In the genomic region with DNA sequence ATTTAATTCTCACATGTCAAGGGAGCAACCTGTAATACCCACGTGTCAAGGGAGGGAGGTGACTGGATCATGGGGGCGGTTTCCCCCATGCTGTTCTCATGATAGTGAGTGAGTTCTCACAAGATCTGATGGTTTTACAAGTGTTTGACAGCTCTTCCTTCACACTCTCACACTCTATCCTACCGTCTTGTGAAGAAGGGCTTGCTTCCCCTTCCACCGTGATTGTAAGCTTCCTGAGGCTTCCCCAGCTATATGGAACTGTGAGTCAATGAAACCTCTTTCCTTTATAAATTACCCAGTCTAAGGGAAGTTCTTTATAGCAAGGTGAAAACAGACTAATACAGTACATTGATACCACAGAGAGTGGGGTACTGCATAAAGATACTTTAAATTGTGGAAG, we compare ENCODE assay signal across 23 cellular contexts.
"Had no signal": no experiment of that assay in that cellular context is flagged by ENCODE, and none has a peak within 500 bp of the region (broad histone marks: within the 10 kb centered on the region; RNA-seq: fewer than 3 reads in every experiment).

No MANE protein-coding gene starts in this region.

- H3K4me3 ChIP-seq: colonic mucosa, coronary artery, dorsolateral prefrontal cortex, esophagus muscularis mucosa, esophagus squamous epithelium, gastrocnemius medialis, gastroesophageal sphincter, heart left ventricle, heart right ventricle had no signal

- H3K27ac ChIP-seq: colonic mucosa, coronary artery, dorsolateral prefrontal cortex, epithelial cell of prostate, esophagus muscularis mucosa, esophagus squamous epithelium, foreskin keratinocyte, gastrocnemius medialis, gastroesophageal sphincter, heart left ventricle, heart right ventricle had no signal

- DNase-seq: colonic mucosa; cortex of kidney; dermis blood vessel endothelial cell; dorsolateral prefrontal cortex; effector CD4-positive, alpha-beta T cell; effector CD8-positive, alpha-beta T cell; effector memory CD4-positive, alpha-beta T cell; effector memory CD8-positive, alpha-beta T cell; endodermal cell; erythroblast; esophagus squamous epithelium; foreskin fibroblast; foreskin keratinocyte; foreskin melanocyte; gastrocnemius medialis; glutamatergic neuron; head of caudate nucleus; heart left ventricle; heart right ventricle had no signal

- H3K36me3 ChIP-seq: colonic mucosa, esophagus muscularis mucosa, esophagus squamous epithelium, gastrocnemius medialis, gastroesophageal sphincter, heart left ventricle, heart right ventricle had no signal

- H3K9me3 ChIP-seq: colonic mucosa, esophagus squamous epithelium, gastrocnemius medialis, gastroesophageal sphincter had no signal

- H3K4me1 ChIP-seq: colonic mucosa, esophagus muscularis mucosa, esophagus squamous epithelium, foreskin keratinocyte, gastrocnemius medialis, gastroesophageal sphincter, heart left ventricle, heart right ventricle had no signal
